8 cellular contexts compared by ENCODE assay signal in the genomic region with DNA sequence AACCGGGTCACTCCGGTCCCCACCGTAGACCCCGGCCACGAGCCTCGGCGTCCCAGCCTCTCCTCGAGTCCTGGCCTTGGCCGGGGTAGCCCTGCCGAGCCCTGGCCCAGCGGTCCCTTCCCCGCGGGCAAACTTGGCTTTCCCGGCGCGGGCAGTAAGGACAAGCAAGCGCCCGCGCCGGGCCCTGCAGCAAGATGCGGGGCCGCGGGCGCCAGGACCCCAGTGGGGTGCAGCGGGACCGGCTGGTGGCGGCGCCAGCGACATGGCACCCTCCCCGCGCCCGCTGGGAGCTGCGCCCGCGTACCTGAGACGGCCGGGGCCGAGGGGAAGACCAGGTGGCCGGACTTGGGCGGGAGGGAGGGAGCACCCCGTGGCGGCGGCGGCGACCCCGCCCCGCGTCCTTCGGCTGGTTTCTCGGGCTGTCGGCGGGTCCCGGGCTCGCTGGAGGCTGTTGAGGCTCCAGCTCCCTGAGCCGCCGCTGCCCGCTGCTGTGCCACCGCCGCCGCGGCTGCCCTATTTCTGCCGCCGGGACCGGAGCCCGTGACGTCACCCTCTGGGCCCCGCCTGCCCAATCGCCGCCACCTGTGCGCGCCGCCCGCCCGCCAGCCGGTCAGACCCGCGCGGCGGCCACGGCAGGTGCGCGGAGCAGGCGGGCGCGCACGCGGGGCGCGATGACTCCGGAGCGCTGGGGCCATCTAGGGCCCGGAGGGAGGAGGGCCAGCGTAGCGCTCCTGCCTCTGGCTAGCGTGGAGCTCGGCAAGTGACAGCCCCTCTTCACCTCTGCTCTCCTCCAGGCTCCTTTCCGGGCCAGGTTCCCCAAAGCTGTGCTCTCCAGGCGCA. TPM values are rescaled to one million over a fixed set of nuclear protein-coding genes. Genes with fewer than 3 reads are reported as not detected.
A peak's percentile ranks its signal among the peaks of the same experiment; 100 is the strongest.
DNase-seq lines count a peak whose midpoint lies in the region; ATAC-seq, FAIRE-seq and TF ChIP-seq lines count a peak whose summit lies in the region.

Gene FSTL4 (minus strand): TSS at position 521 of the 840 bp plus-strand sequence.

- 0 out of 2 replicates have a peak, but pooled peaks cover 5% of the 10 kb centered on the region for H3K4me1 ChIP-seq in ES-I3 (ENCODE audit: insufficient read depth, low read length)
- H3K4me1 ChIP-seq in kidney (ENCODE audit: control insufficient read depth in 1 of 2, insufficient read depth in 1 of 2, low read depth in 1 of 2, low read length in 2 of 2), result peaks cover 0 to 13% of the 10 kb centered on the region in 2 donors

- TF ChIP-seq CTCF in kidney (IDR thresholded peaks at IDR 0.05; ENCODE audit: borderline replicate concordance, extremely low read depth, insufficient read depth), result no peak

- no peak within 1 kb of the TSS for H3K27ac ChIP-seq in kidney (ENCODE audit: low read depth in 2 of 2, low read length in 2 of 2)

- peak; percentile 52 for ATAC-seq in activated naive CD8-positive, alpha-beta T cell treated with anti-CD3 and anti-CD28 coated beads, Interleukin-2, amount 50 U/mL, for 24 hours
- ATAC-seq in GM19324 (IDR thresholded peaks at IDR 0.05; ENCODE audit: low FRiP score, unreplicated experiment) (no peak), GM18505 (IDR thresholded peaks at IDR 0.05; ENCODE audit: unreplicated experiment) (no peak)

- peaks cover 2% of the 10 kb centered on the region for H3K36me3 Mint-ChIP-seq in activated naive CD8-positive, alpha-beta T cell treated with anti-CD3 and anti-CD28 coated beads, Interleukin-2, amount 50 U/mL, for 24 hours (ENCODE audit: low read depth)

- H3K9ac ChIP-seq in ES-I3 (ENCODE audit: low read depth, low read length) (peak within 1 kb of the TSS; percentile 58), kidney (ENCODE audit: low read length in 2 of 2) (no peak within 1 kb of the TSS)

- intact Hi-C loops in kidney (cut with DNase I), result no loop called here

- no peak for FAIRE-seq in kidney (lab: Jason Lieb, UNC)

- H3K36me3 ChIP-seq in ES-I3 (ENCODE audit: insufficient read depth, low read length) (no peaks in the 10 kb centered on the region), kidney (ENCODE audit: control insufficient read depth in 1 of 2, insufficient read depth in 2 of 2, low read length in 2 of 2) (no peaks in the 10 kb centered on the region)

- H3K9me3 Mint-ChIP-seq in activated naive CD8-positive, alpha-beta T cell treated with anti-CD3 and anti-CD28 coated beads, Interleukin-2, amount 50 U/mL, for 24 hours, result no peaks in the 10 kb centered on the region

- no peak for TF ChIP-seq POLR2A in GM18505 (IDR thresholded peaks at IDR 0.05; ENCODE audit: borderline replicate concordance, extremely low read depth, insufficient read depth, insufficient read length)

- peak within 1 kb of the TSS; percentile 25 to 42 for H3K4me3 ChIP-seq in kidney (ENCODE audit: low read length in 2 of 2)

- H3K4me3 Mint-ChIP-seq in activated naive CD8-positive, alpha-beta T cell treated with anti-CD3 and anti-CD28 coated beads, Interleukin-2, amount 50 U/mL, for 24 hours, result peak within 1 kb of the TSS; percentile 66

- H3K9me3 ChIP-seq in ES-I3 (ENCODE audit: control insufficient read depth, insufficient read depth, low read length), result no peaks in the 10 kb centered on the region
- no peaks in the 10 kb centered on the region for H3K9me3 ChIP-seq in kidney (ENCODE audit: control insufficient read depth in 1 of 2, low read length in 2 of 2)

- DNase-seq in NCI-H2171 (lab: John Stamatoyannopoulos, UW) (peak; percentile 57), kidney (peak; percentile 69), activated gamma-delta T cell (lab: John Stamatoyannopoulos, UW) (no peak)
- peak; percentile 34 for DNase-seq in activated naive CD8-positive, alpha-beta T cell treated with anti-CD3 and anti-CD28 coated beads, Interleukin-2, amount 50 U/mL, for 24 hours
- DNase-seq in stimulated activated CD4-positive, alpha-beta T cell treated with anti-CD3 and anti-CD28 coated beads, Interleukin-4, amount 100 ng/mL, for 48 hours (ENCODE audit: low read depth in 2 of 2), result peak; percentile 14 to 19

- H3K27ac Mint-ChIP-seq in activated naive CD8-positive, alpha-beta T cell treated with anti-CD3 and anti-CD28 coated beads, Interleukin-2, amount 50 U/mL, for 24 hours, result no peak within 1 kb of the TSS

- H3K27me3 Mint-ChIP-seq in activated naive CD8-positive, alpha-beta T cell treated with anti-CD3 and anti-CD28 coated beads, Interleukin-2, amount 50 U/mL, for 24 hours, result peaks cover 64% of the 10 kb centered on the region

- peaks cover 11% of the 10 kb centered on the region for H3K4me1 Mint-ChIP-seq in activated naive CD8-positive, alpha-beta T cell treated with anti-CD3 and anti-CD28 coated beads, Interleukin-2, amount 50 U/mL, for 24 hours

RNA-seq across cellular contexts. Expression of gene FSTL4, which starts in this region (rescaled TPM):
- total RNA-seq in kidney, result 0.09 TPM
- 4.0 TPM for polyA plus RNA-seq in kidney (ENCODE audit: insufficient read depth, low read depth, low replicate concordance)
